ENCODE assay signal across 8 cellular contexts in the genomic region with DNA sequence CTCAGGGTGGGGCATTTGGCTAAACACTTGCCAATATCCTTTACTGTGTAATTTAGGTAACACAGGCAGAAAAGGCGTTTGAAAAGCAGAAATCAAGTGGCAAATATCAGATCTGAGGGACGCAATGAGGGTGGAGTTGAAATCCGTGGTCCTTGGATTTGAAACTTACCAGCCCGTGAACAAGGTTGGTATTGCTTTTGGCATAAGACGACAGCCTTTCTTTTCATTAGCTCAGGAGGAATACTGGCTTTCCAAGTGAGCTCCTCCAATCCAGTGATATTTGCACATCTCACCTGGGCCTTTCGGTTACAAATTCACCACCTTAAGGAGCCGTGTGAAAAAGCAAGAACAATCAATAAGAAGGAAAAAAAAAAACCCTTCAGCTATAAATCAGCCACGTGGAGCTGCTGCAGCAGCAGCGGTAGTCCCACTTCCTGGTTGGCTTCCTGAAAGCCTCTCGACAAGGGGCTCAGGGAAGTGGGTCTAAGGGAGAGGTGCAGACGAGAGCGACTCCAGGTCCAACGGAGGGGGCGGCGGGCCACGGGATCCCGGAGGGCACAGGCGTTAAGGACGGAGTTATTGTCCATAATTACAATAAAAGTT. TPM values are rescaled to one million over a fixed set of nuclear protein-coding genes. Genes with fewer than 3 reads are reported as not detected.
DNase-seq lines count a peak whose midpoint lies in the region; ATAC-seq, FAIRE-seq and TF ChIP-seq lines count a peak whose summit lies in the region.

No MANE protein-coding gene starts in this region.

- no peak for TF ChIP-seq CTCF in foreskin keratinocyte (conservative IDR thresholded peaks at IDR 0.05)

- peak; percentile 64 for FAIRE-seq in GM12891 (lab: Jason Lieb, UNC)

- H4K8ac ChIP-seq in neuronal stem cell (ENCODE audit: low read depth, low read length): no peak overlapping the region

- H2BK5ac ChIP-seq in neuronal stem cell (ENCODE audit: low read length): peak overlapping the region; percentile 95

- H2AK5ac ChIP-seq in neuronal stem cell (ENCODE audit: low read depth, low read length): no peak overlapping the region

- no peak overlapping the region for H3K9ac ChIP-seq in neuronal stem cell (ENCODE audit: low read depth, low read length, poor library complexity)

- no peak overlapping the region for H2BK12ac ChIP-seq in neuronal stem cell (ENCODE audit: low read length)

- peak overlapping the region; percentile 97 for H2AFZ ChIP-seq in neuronal stem cell (ENCODE audit: low read length)

- peaks cover 4% of the 10 kb centered on the region for H3K4me1 ChIP-seq in foreskin keratinocyte
- H3K4me1 ChIP-seq in neuronal stem cell (ENCODE audit: control insufficient read depth in 2 of 2, insufficient read depth in 1 of 2, low read depth in 1 of 2, low read length in 2 of 2): peaks cover 3 to 6% of the 10 kb centered on the region in 2 donors

- H3K23ac ChIP-seq in neuronal stem cell (ENCODE audit: low read depth, low read length, poor library complexity): no peak overlapping the region

- H3K4ac ChIP-seq in neuronal stem cell (ENCODE audit: low read length): no peak overlapping the region

- no CpG with 5 or more reads among the region's 19 CpGs for WGBS in neuronal stem cell (ENCODE audit: extremely low coverage in 2 of 2, insufficient read length in 2 of 2, insufficient replicate concordance in 1 of 2), 2 donors

- peaks cover 4% of the 10 kb centered on the region for H3K79me1 ChIP-seq in neuronal stem cell (ENCODE audit: low read depth, low read length)

- peaks cover 0 to 4% of the 10 kb centered on the region in 2 donors for H3K36me3 ChIP-seq in neuronal stem cell (replicated peaks in 1 of 2; ENCODE audit: control insufficient read depth in 2 of 2, insufficient read depth in 2 of 2, low read length in 2 of 2)

- H3K27me3 ChIP-seq in foreskin keratinocyte (no peaks in the 10 kb centered on the region), neuronal stem cell (ENCODE audit: control insufficient read depth in 3 of 3, insufficient read depth in 3 of 3, low read depth in 1 of 3, low read length in 3 of 3) (no peaks in the 10 kb centered on the region)

- peak; percentile 59 for DNase-seq in ACHN
- DNase-seq in GM12891 (ENCODE audit: insufficient read length, low spot score): peak; percentile 12
- DNase-seq in NCI-H526 treated with DMSO at 0.1 percent for 48 hours (lab: John Stamatoyannopoulos, UW): peak; percentile 46
- DNase-seq in activated effector memory CD4-positive, alpha-beta T cell treated with Interleukin-2 at 50 U/mL for 16 hours: peak; percentile 7
- DNase-seq in foreskin keratinocyte: peak; percentile 36 to 60
- DNase-seq in neuronal stem cell (ENCODE audit: low spot score): no peak
- DNase-seq in KBM-7: no peak

- H3K27ac ChIP-seq in foreskin keratinocyte (peak overlapping the region; percentile 65), neuronal stem cell (replicated peaks; ENCODE audit: low read length) (peak overlapping the region; percentile 99)

- peak overlapping the region; percentile 90 for H3K18ac ChIP-seq in neuronal stem cell (ENCODE audit: low read length)

- H4K91ac ChIP-seq in neuronal stem cell (ENCODE audit: low read depth, low read length, poor library complexity): no peak overlapping the region

- H3K4me2 ChIP-seq in neuronal stem cell (ENCODE audit: insufficient read depth, low read length, poor library complexity, severe bottlenecking): peak overlapping the region; percentile 84

- H3K14ac ChIP-seq in neuronal stem cell (ENCODE audit: low read length): no peak overlapping the region

- H2BK120ac ChIP-seq in neuronal stem cell (ENCODE audit: low read depth, low read length): peak overlapping the region; percentile 9

- ATAC-seq in HG03025 (IDR thresholded peaks at IDR 0.05; ENCODE audit: low FRiP score, unreplicated experiment) (peak; percentile 3), foreskin keratinocyte (peak; percentile 36)

- no peak for TF ChIP-seq POLR2A in GM12891 (IDR thresholded peaks at IDR 0.05; ENCODE audit: low read depth, low read length)

- peak overlapping the region; percentile 75 to 93 for H3K4me3 ChIP-seq in neuronal stem cell (ENCODE audit: low read length in 2 of 2)

- H2BK15ac ChIP-seq in neuronal stem cell (ENCODE audit: low read length): peak overlapping the region; percentile 1

- in situ Hi-C loops in ACHN (cut with HindIII; ENCODE audit: low pct_ligation_motif_present, low pct_unique_long_range_greater_than_20kb, low sequenced_read_pairs) (no loop called here), KBM-7 (cut with MboI; ENCODE audit: low pct_unique_long_range_greater_than_20kb, low sequenced_read_pairs) (no loop called here)

- H3K9me3 ChIP-seq in neuronal stem cell (replicated peaks in 1 of 2; ENCODE audit: control insufficient read depth in 2 of 2, insufficient read depth in 1 of 2, low read depth in 1 of 2, low read length in 2 of 2): peaks cover 0 to 6% of the 10 kb centered on the region in 2 donors

TF ChIP-seq in GM12891, 5 proteins besides CTCF, POLR2A, EP300 and RAD21:
- TF ChIP-seq PAX5 (IDR thresholded peaks at IDR 0.05; ENCODE audit: insufficient read depth, low read length, severe bottlenecking): no peak
- no peak for TF ChIP-seq POU2F2 (IDR thresholded peaks at IDR 0.05; ENCODE audit: low read depth, low read length)
- TF ChIP-seq SPI1 (IDR thresholded peaks at IDR 0.05; ENCODE audit: low read depth, low read length): peak; percentile 57
- TF ChIP-seq TAF1 (IDR thresholded peaks at IDR 0.05; ENCODE audit: low read depth, low read length): no peak
- no peak for TF ChIP-seq POLR2AphosphoS5 (IDR thresholded peaks at IDR 0.05; ENCODE audit: low read depth, low read length)

RNA-seq across cellular contexts. Expression of a gene that starts 0.7 kb away (rescaled TPM):
- 16.5 TPM for polyA plus RNA-seq in GM12891 (2012; ENCODE audit: low read depth, missing spikeins)
- 19.9 and 21.0 TPM in 2 replicates for total RNA-seq in foreskin keratinocyte
- polyA plus RNA-seq in foreskin keratinocyte: 4.7 and 6.4 TPM in 2 replicates
- polyA plus RNA-seq in neuronal stem cell (2013, experiment 1 of 2): 15.8 TPM
- polyA plus RNA-seq in neuronal stem cell (2013, experiment 2 of 2): 16.6 TPM

Comparison
In these comparisons a context has a peak if more than half of its experiments do, and no peak if none do; other contexts are left out.
1. DNase-seq: peak in ACHN (single experiment), GM12891 (single experiment), NCI-H526 treated with DMSO at 0.1 percent for 48 hours (single experiment), activated effector memory CD4-positive, alpha-beta T cell treated with Interleukin-2 at 50 U/mL for 16 hours (single experiment) and foreskin keratinocyte (2 of 2); none in neuronal stem cell (single experiment) and KBM-7 (single experiment).